In genomic region chr13:114011226-114011625, GRCh38 we compare ENCODE assay signal across 16 cellular contexts. TPM values are rescaled to one million over a fixed set of nuclear protein-coding genes. Genes with fewer than 3 reads are reported as not detected.
DNase-seq lines count a peak whose midpoint lies in the region; ATAC-seq and TF ChIP-seq lines count a peak whose summit lies in the region.
"Had no signal": no experiment of that assay in that cellular context is flagged by ENCODE, and none has a peak within 500 bp of the region (broad histone marks: within the 10 kb centered on the region; RNA-seq: fewer than 3 reads in every experiment).

No MANE protein-coding gene starts in this region.

- no peaks in the 10 kb centered on the region for H3K9me3 Mint-ChIP-seq in T-helper 2 cell treated with Interferon-gamma antibody and Interleukin-4, amounts not matched to agents 5 μg/mL and 100 μg/mL, for 36 hours
- peaks cover 0 to 8% (median 0%) of the 10 kb centered on the region in 8 donors for H3K9me3 Mint-ChIP-seq in CD4-positive, alpha-beta memory T cell
- no peaks in the 10 kb centered on the region for H3K9me3 Mint-ChIP-seq in activated naive CD8-positive, alpha-beta T cell (ENCODE audit: low read depth)
- H3K9me3 Mint-ChIP-seq in naive thymus-derived CD8-positive, alpha-beta T cell, result peaks cover 0 to 4% (median 0%) of the 10 kb centered on the region in 9 donors
- H3K9me3 Mint-ChIP-seq: endodermal cell, neural crest cell had no signal

- no peaks in the 10 kb centered on the region for H3K9me2 ChIP-seq in SK-N-SH

- CTCF ChIA-PET in CD4-positive, alpha-beta memory T cell (lab: Charles Lee; ENCODE audit: partially characterized antibody), result no interaction called here
- CTCF ChIA-PET in SK-N-SH (lab: Yijun Ruan, JAX), result no interaction called here

- TF ChIP-seq EP300 in SK-N-SH (IDR thresholded peaks at IDR 0.05; ENCODE audit: borderline replicate concordance in 1 of 2, low read depth in 1 of 2, low read length in 1 of 2), result no peak

- H3K4me3 Mint-ChIP-seq in T-helper 2 cell treated with Interferon-gamma antibody and Interleukin-4, amounts not matched to agents 5 μg/mL and 100 μg/mL, for 36 hours, result no peak overlapping the region
- H3K4me3 Mint-ChIP-seq in CD4-positive, alpha-beta memory T cell, result peak overlapping the region in 2 of 8 donors; percentile 0 to 20
- no peak overlapping the region for H3K4me3 Mint-ChIP-seq in activated naive CD8-positive, alpha-beta T cell
- H3K4me3 Mint-ChIP-seq in naive thymus-derived CD8-positive, alpha-beta T cell, result peak overlapping the region in 8 of 10 donors; percentile 7 to 58 (median 32)
- H3K4me3 Mint-ChIP-seq: endodermal cell, neural crest cell had no signal

- peaks cover 69% of the 10 kb centered on the region for H3K36me3 ChIP-seq in CD4-positive, alpha-beta memory T cell (ENCODE audit: insufficient read depth, low read length)
- peaks cover 13 to 30% of the 10 kb centered on the region in 2 experiments for H3K36me3 ChIP-seq in SK-N-SH (replicated peaks in 1 of 2; ENCODE audit: control insufficient read depth in 1 of 2, insufficient read depth in 2 of 2, low read length in 1 of 2)

- H3F3A ChIP-seq in SK-N-SH (replicated peaks; ENCODE audit: insufficient read depth), result no peaks in the 10 kb centered on the region

- POLR2A ChIA-PET in CD4-positive, alpha-beta memory T cell (lab: Charles Lee; ENCODE audit: partially characterized antibody), result interaction anchor here (1.4 kb wide), 1 partner anchor 8 kb away, joined by 4 read pairs; no protein-coding TSS in a partner anchor
- POLR2A ChIA-PET in naive thymus-derived CD8-positive, alpha-beta T cell (lab: Charles Lee), result interaction anchor here (0.8 to 1.1 kb wide), 2 partner anchors 14 to 209 kb away, joined by 3 read pairs; no protein-coding TSS in a partner anchor
- POLR2A ChIA-PET in SK-N-SH (lab: Yijun Ruan, JAX), result no interaction called here

- TF ChIP-seq CTCF in SK-N-SH (IDR thresholded peaks at IDR 0.05), result no peak

- H3K9ac ChIP-seq in SK-N-SH, result no peak overlapping the region

- H3K27me3 Mint-ChIP-seq in T-helper 2 cell treated with Interferon-gamma antibody and Interleukin-4, amounts not matched to agents 5 μg/mL and 100 μg/mL, for 36 hours (ENCODE audit: low read depth), result no peaks in the 10 kb centered on the region
- H3K27me3 Mint-ChIP-seq in CD4-positive, alpha-beta memory T cell, result no peaks in the 10 kb centered on the region
- H3K27me3 Mint-ChIP-seq in activated naive CD8-positive, alpha-beta T cell, result no peaks in the 10 kb centered on the region
- no peaks in the 10 kb centered on the region for H3K27me3 Mint-ChIP-seq in naive thymus-derived CD8-positive, alpha-beta T cell

- H2AFZ ChIP-seq in SK-N-SH (ENCODE audit: low read depth), result no peak overlapping the region

- no peaks in the 10 kb centered on the region for H3K9me3 ChIP-seq in CD4-positive, alpha-beta memory T cell (ENCODE audit: control insufficient read depth in 1 of 2, low read length in 2 of 2)
- H3K9me3 ChIP-seq in SK-N-SH, result no peaks in the 10 kb centered on the region
- H3K9me3 ChIP-seq: tibial nerve had no signal

- no peak for TF ChIP-seq RAD21 in SK-N-SH (IDR thresholded peaks at IDR 0.05; ENCODE audit: low read length)

- peak overlapping the region; percentile 7 for H3K27ac Mint-ChIP-seq in T-helper 2 cell treated with Interferon-gamma antibody and Interleukin-4, amounts not matched to agents 5 μg/mL and 100 μg/mL, for 36 hours
- peak overlapping the region in 5 of 7 donors; percentile 54 to 83 (median 75) for H3K27ac Mint-ChIP-seq in CD4-positive, alpha-beta memory T cell
- peak overlapping the region; percentile 86 for H3K27ac Mint-ChIP-seq in activated naive CD8-positive, alpha-beta T cell
- peak overlapping the region in 9 of 10 donors; percentile 7 to 90 (median 77) for H3K27ac Mint-ChIP-seq in naive thymus-derived CD8-positive, alpha-beta T cell
- H3K27ac Mint-ChIP-seq: endodermal cell had no signal

- no peaks in the 10 kb centered on the region for H4K20me1 ChIP-seq in SK-N-SH (ENCODE audit: insufficient read depth)

- no peak overlapping the region for H3K4me3 ChIP-seq in CD4-positive, alpha-beta memory T cell (ENCODE audit: low read length in 2 of 2)
- H3K4me3 ChIP-seq in SK-N-SH (ENCODE audit: low read depth in 2 of 2, low read length in 1 of 2), result no peak overlapping the region
- H3K4me3 ChIP-seq: tibial nerve had no signal

- H3K4me1 Mint-ChIP-seq in T-helper 2 cell treated with Interferon-gamma antibody and Interleukin-4, amounts not matched to agents 5 μg/mL and 100 μg/mL, for 36 hours (ENCODE audit: low read depth), result peaks cover 6% of the 10 kb centered on the region
- H3K4me1 Mint-ChIP-seq in CD4-positive, alpha-beta memory T cell, result peaks cover 2 to 6% (median 4%) of the 10 kb centered on the region in 4 donors
- peaks cover 10% of the 10 kb centered on the region for H3K4me1 Mint-ChIP-seq in activated naive CD8-positive, alpha-beta T cell (ENCODE audit: low read depth)
- peaks cover 3 to 7% (median 6%) of the 10 kb centered on the region in 4 donors for H3K4me1 Mint-ChIP-seq in naive thymus-derived CD8-positive, alpha-beta T cell
- H3K4me1 Mint-ChIP-seq: endodermal cell, neural crest cell had no signal

- no peak for DNase-seq in T-helper 2 cell treated with Interferon-gamma antibody and Interleukin-4, amounts not matched to agents 5 μg/mL and 100 μg/mL, for 36 hours (ENCODE audit: low spot score)
- DNase-seq in T-helper 2 cell (no peak), SK-N-SH (no peak), iPS-NIHi11 (ENCODE audit: low spot score) (no peak), kidney tubule cell (ENCODE audit: low spot score) (no peak)
- no peak for DNase-seq in CD4-positive, alpha-beta memory T cell
- peak in 1 of 10 donors; percentile 57 for DNase-seq in naive thymus-derived CD8-positive, alpha-beta T cell
- DNase-seq: endodermal cell, mesendoderm, NCI-H2029 treated with DMSO at 0.1 percent for 48 hours, NCI-H510A had no signal

- H3K36me3 Mint-ChIP-seq in T-helper 2 cell treated with Interferon-gamma antibody and Interleukin-4, amounts not matched to agents 5 μg/mL and 100 μg/mL, for 36 hours (ENCODE audit: low read depth), result peaks cover 18% of the 10 kb centered on the region
- H3K36me3 Mint-ChIP-seq in CD4-positive, alpha-beta memory T cell, result peaks cover 13 to 27% of the 10 kb centered on the region in 2 donors
- no peaks in the 10 kb centered on the region for H3K36me3 Mint-ChIP-seq in activated naive CD8-positive, alpha-beta T cell
- H3K36me3 Mint-ChIP-seq in naive thymus-derived CD8-positive, alpha-beta T cell, result peaks cover 6 to 34% (median 15%) of the 10 kb centered on the region in 3 donors

- H3K79me2 ChIP-seq in SK-N-SH (ENCODE audit: insufficient read depth), result no peaks in the 10 kb centered on the region

- peak; percentile 10 to 21 for ATAC-seq in naive thymus-derived CD8-positive, alpha-beta T cell
- ATAC-seq: HCT116 had no signal

- no peaks in the 10 kb centered on the region for H3K27me3 ChIP-seq in CD4-positive, alpha-beta memory T cell (ENCODE audit: insufficient read depth, low read length)
- H3K27me3 ChIP-seq in SK-N-SH (ENCODE audit: insufficient read depth), result no peaks in the 10 kb centered on the region
- H3K27me3 ChIP-seq: tibial nerve had no signal

- no peak overlapping the region for H3K4me2 ChIP-seq in SK-N-SH

- intact Hi-C loops in CD4-positive, alpha-beta memory T cell (cut with micrococcal nuclease), result no loop called here

- H3K4me1 ChIP-seq in CD4-positive, alpha-beta memory T cell (ENCODE audit: insufficient read depth, low read length), result no peaks in the 10 kb centered on the region
- H3K4me1 ChIP-seq in SK-N-SH (ENCODE audit: control insufficient read depth in 1 of 2, insufficient read depth in 2 of 2, low read depth in 1 of 2, low read length in 1 of 2), result no peaks in the 10 kb centered on the region

- WGBS in SK-N-SH (ENCODE audit: low lambda C conversion rate), result 92% methylated on average over 4 of the region's 19 CpGs

- no peak overlapping the region for H3K27ac ChIP-seq in CD4-positive, alpha-beta memory T cell (ENCODE audit: low read depth, low read length)
- no peak overlapping the region for H3K27ac ChIP-seq in SK-N-SH (ENCODE audit: low read depth in 2 of 2, low read length in 1 of 2)
- H3K27ac ChIP-seq: 22Rv1, tibial nerve had no signal

TF ChIP-seq in SK-N-SH, 30 proteins besides CTCF, POLR2A, EP300 and RAD21 (continues in another document):
- TF ChIP-seq, protein P1, sequence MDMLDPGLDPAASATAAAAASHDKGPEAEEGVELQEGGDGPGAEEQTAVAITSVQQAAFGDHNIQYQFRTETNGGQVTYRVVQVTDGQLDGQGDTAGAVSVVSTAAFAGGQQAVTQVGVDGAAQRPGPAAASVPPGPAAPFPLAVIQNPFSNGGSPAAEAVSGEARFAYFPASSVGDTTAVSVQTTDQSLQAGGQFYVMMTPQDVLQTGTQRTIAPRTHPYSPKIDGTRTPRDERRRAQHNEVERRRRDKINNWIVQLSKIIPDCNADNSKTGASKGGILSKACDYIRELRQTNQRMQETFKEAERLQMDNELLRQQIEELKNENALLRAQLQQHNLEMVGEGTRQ (IDR thresholded peaks at IDR 0.05; ENCODE audit: borderline replicate concordance, low read depth, low read length), result no peak
- TF ChIP-seq, protein P2, sequence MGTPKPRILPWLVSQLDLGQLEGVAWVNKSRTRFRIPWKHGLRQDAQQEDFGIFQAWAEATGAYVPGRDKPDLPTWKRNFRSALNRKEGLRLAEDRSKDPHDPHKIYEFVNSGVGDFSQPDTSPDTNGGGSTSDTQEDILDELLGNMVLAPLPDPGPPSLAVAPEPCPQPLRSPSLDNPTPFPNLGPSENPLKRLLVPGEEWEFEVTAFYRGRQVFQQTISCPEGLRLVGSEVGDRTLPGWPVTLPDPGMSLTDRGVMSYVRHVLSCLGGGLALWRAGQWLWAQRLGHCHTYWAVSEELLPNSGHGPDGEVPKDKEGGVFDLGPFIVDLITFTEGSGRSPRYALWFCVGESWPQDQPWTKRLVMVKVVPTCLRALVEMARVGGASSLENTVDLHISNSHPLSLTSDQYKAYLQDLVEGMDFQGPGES (IDR thresholded peaks at IDR 0.05; ENCODE audit: low read depth, low read length), result no peak

RNA-seq across cellular contexts. Expression of gene C13orf46, which starts 37.4 kb away (rescaled TPM):
- total RNA-seq in CD4-positive, alpha-beta memory T cell, result 10 to 100 TPM; 13.9 to 14.2 TPM
- 1 to 10 TPM in 1 of 2 donors, not detected in 1; 1.5 TPM for polyA plus RNA-seq in CD4-positive, alpha-beta memory T cell
- 10 to 100 TPM; 15.6 to 16.2 TPM for total RNA-seq in naive thymus-derived CD8-positive, alpha-beta T cell
- 1 to 10 TPM in 1 of 3 donors, under 1 TPM in 2; 0.43 to 1.8 (median 0.67) TPM for polyA plus RNA-seq in naive thymus-derived CD8-positive, alpha-beta T cell
- 0.96 and 1.7 TPM in 2 replicates for polyA plus RNA-seq in SK-N-SH (2012; rRNA removed)
- polyA plus RNA-seq in SK-N-SH (2012; cell fraction: cytosol; rRNA removed), result 0.21 and 0.56 TPM in 2 replicates
- polyA plus RNA-seq in SK-N-SH (2012; cell fraction: nucleus; rRNA removed), result 2.6 and 3.3 TPM in 2 replicates

Comparison
In these comparisons a context has a peak if more than half of its experiments do, and no peak if none do; other contexts are left out.
1. H3K27ac Mint-ChIP-seq: peak in every context shown above with its lines; median percentile 86 in activated naive CD8-positive, alpha-beta T cell; 77 in naive thymus-derived CD8-positive, alpha-beta T cell; 75 in CD4-positive, alpha-beta memory T cell; 7 in T-helper 2 cell treated with Interferon-gamma antibody and Interleukin-4, amounts not matched to agents 5 μg/mL and 100 μg/mL, for 36 hours.
2. H3K4me3 Mint-ChIP-seq: peak in naive thymus-derived CD8-positive, alpha-beta T cell (8 of 10); none in T-helper 2 cell treated with Interferon-gamma antibody and Interleukin-4, amounts not matched to agents 5 μg/mL and 100 μg/mL, for 36 hours (single experiment) and activated naive CD8-positive, alpha-beta T cell (single experiment).